8 cellular contexts compared by ENCODE assay signal in the genomic region with DNA sequence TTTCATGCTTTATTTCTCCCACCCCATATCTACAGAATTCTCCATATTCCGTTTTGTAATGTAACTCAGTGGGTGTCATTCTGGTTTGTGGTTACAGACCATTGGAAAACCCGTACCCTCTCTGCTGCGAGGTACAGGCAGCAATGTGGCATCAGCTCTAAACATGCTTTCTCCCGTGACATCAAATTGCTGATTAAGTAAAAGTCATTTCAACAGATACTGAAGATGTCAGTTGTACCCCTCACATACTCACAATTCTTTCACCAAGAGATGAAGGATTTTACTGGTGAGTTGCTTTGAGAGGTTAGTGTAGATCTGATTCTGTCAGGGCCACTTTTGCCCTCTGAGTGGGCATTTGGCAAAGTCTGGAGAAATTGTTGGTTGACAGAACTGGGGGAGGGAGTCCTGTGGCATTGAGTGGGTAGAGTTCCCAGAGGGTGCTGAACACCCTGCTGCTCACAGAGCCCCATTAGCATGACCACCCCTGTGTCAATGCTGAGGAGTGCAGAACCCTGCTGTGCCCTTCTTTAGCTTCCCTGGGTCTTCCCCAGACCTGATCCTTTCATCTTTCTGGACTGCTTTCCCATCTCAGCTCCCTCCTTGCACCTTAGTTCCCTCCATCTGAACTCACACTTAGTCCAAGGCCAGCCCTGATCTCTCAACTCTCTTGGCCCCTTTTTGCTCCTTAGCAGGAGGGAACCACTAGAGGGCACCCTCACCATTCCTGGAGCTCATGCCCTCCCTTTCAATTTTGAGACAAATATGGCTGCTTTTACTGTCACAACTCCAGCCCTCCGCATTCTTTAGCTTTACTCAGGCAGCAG. TPM values are rescaled to one million over a fixed set of nuclear protein-coding genes. Genes with fewer than 3 reads are reported as not detected.
DNase-seq lines count a peak whose midpoint lies in the region; TF ChIP-seq lines count a peak whose summit lies in the region.

No MANE protein-coding gene starts in this region.

- TF ChIP-seq POLR2A in suprapubic skin (IDR thresholded peaks at IDR 0.05): no peak

- 0 out of 2 replicates have a peak overlapping the region, but pooled peaks have one; percentile 33 for H2AFZ ChIP-seq in MM.1S (ENCODE audit: low read length)

- H3K4me3 ChIP-seq in MM.1S (ENCODE audit: low read length) (no peak overlapping the region), suprapubic skin (no peak overlapping the region)

- peak; percentile 74 for DNase-seq in activated effector memory CD4-positive, alpha-beta T cell treated with anti-CD3 and anti-CD28 coated beads, Interleukin-2, amount 50 U/mL, for 16 hours
- DNase-seq in activated effector memory CD4-positive, alpha-beta T cell treated with Interleukin-2 at 50 U/mL for 16 hours: no peak
- DNase-seq in MM.1S: peak; percentile 49
- DNase-seq in activated CD4-positive, alpha-beta T cell treated with anti-CD3 and anti-CD28 coated beads, Interleukin-2, amount 50 U/mL, for 48 hours: peak; percentile 52 to 69
- DNase-seq in glomerular visceral epithelial cell (ENCODE audit: extremely low spot score): peak; percentile 58
- peak; percentile 11 to 21 for DNase-seq in stimulated activated CD8-positive, alpha-beta memory T cell treated with anti-CD3 and anti-CD28 coated beads, Interleukin-7, amount 100 ng/mL, for 48 hours (ENCODE audit: extremely low read depth in 1 of 2, low read depth in 1 of 2)
- no peak for DNase-seq in NCI-H1694 (lab: John Stamatoyannopoulos, UW)
- no peak for DNase-seq in suprapubic skin (ENCODE audit: low spot score in 2 of 2)

- H4K20me1 ChIP-seq in MM.1S (ENCODE audit: insufficient read depth, low read length): no peaks in the 10 kb centered on the region

- H3K9me2 ChIP-seq in MM.1S (replicated peaks; ENCODE audit: insufficient read depth, low read length): no peaks in the 10 kb centered on the region

- 68% methylated on average over 5 of the region's 5 CpGs for WGBS in suprapubic skin

- 0 out of 2 replicates have a peak, but pooled peaks cover 5% of the 10 kb centered on the region for H3K27me3 ChIP-seq in MM.1S (replicated peaks; ENCODE audit: insufficient read depth, low read length)
- no peaks in the 10 kb centered on the region for H3K27me3 ChIP-seq in suprapubic skin

- no peak overlapping the region for H3K27ac ChIP-seq in MM.1S (ENCODE audit: low read length)
- H3K27ac ChIP-seq in suprapubic skin: no peak overlapping the region

- H3K4me1 ChIP-seq in MM.1S (ENCODE audit: low read length): no peaks in the 10 kb centered on the region
- H3K4me1 ChIP-seq in suprapubic skin: no peaks in the 10 kb centered on the region

- no peak for TF ChIP-seq EP300 in suprapubic skin (IDR thresholded peaks at IDR 0.05)

- H3K36me3 ChIP-seq in MM.1S (replicated peaks; ENCODE audit: insufficient read depth, low read length) (no peaks in the 10 kb centered on the region), suprapubic skin (no peaks in the 10 kb centered on the region)

- peak overlapping the region; percentile 6; the same call in 1 of the 2 replicates for H3K4me2 ChIP-seq in MM.1S (ENCODE audit: low read depth, low read length)

- H3K9me3 ChIP-seq in MM.1S (replicated peaks; ENCODE audit: insufficient read depth, low read length) (no peaks in the 10 kb centered on the region), suprapubic skin (no peaks in the 10 kb centered on the region)

- no peak overlapping the region for H3K9ac ChIP-seq in MM.1S (ENCODE audit: low read length)

- TF ChIP-seq CTCF in MM.1S (IDR thresholded peaks at IDR 0.05; ENCODE audit: low read length): peak; percentile 85
- peak in 1 of 2 donors; percentile 42 for TF ChIP-seq CTCF in suprapubic skin (IDR thresholded peaks at IDR 0.05)

- H3K79me2 ChIP-seq in MM.1S (ENCODE audit: low read length): no peaks in the 10 kb centered on the region

- no peaks in the 10 kb centered on the region for H3F3A ChIP-seq in MM.1S (ENCODE audit: insufficient read depth, low read length)

RNA-seq across cellular contexts. Expression of a gene that starts 39.9 kb away (rescaled TPM):
- under 1 TPM in 1 of 4 donors, not detected in 3; 0.18 TPM for total RNA-seq in suprapubic skin

Comparison
In these comparisons a context has a peak if more than half of its experiments do, and no peak if none do; other contexts are left out.
1. DNase-seq: peak in activated effector memory CD4-positive, alpha-beta T cell treated with anti-CD3 and anti-CD28 coated beads, Interleukin-2, amount 50 U/mL, for 16 hours (single experiment), MM.1S (single experiment), activated CD4-positive, alpha-beta T cell treated with anti-CD3 and anti-CD28 coated beads, Interleukin-2, amount 50 U/mL, for 48 hours (2 of 2), glomerular visceral epithelial cell (single experiment) and stimulated activated CD8-positive, alpha-beta memory T cell treated with anti-CD3 and anti-CD28 coated beads, Interleukin-7, amount 100 ng/mL, for 48 hours (2 of 2); none in activated effector memory CD4-positive, alpha-beta T cell treated with Interleukin-2 at 50 U/mL for 16 hours (single experiment), NCI-H1694 (single experiment) and suprapubic skin (0 of 2).